9 cellular contexts compared by ENCODE assay signal in genomic region chr3:53921296-53921695, GRCh38. TPM values are rescaled to one million over a fixed set of nuclear protein-coding genes. Genes with fewer than 3 reads are reported as not detected.
A peak's percentile ranks its signal among the peaks of the same experiment; 100 is the strongest.
DNase-seq lines count a peak whose midpoint lies in the region; ATAC-seq and TF ChIP-seq lines count a peak whose summit lies in the region.
"Had no signal": no experiment of that assay in that cellular context is flagged by ENCODE, and none has a peak within 500 bp of the region (broad histone marks: within the 10 kb centered on the region; RNA-seq: fewer than 3 reads in every experiment).

No MANE protein-coding gene starts in this region.

- H3K27me3 ChIP-seq in cardiac muscle cell = peaks cover 2% of the 10 kb centered on the region
- H3K27me3 ChIP-seq in thyroid gland = no peaks in the 10 kb centered on the region
- H3K27me3 ChIP-seq in prostate gland (replicated peaks; ENCODE audit: insufficient read depth) = no peaks in the 10 kb centered on the region

- 45 to 60% methylated on average over 1 of the region's 1 CpG for WGBS in thyroid gland, 2 donors
- WGBS in prostate gland = 65% methylated on average over 1 of the region's 1 CpG

- H3K36me3 ChIP-seq in cardiac muscle cell = no peaks in the 10 kb centered on the region
- H3K36me3 ChIP-seq in thyroid gland = no peaks in the 10 kb centered on the region
- H3K36me3 ChIP-seq in prostate gland = no peaks in the 10 kb centered on the region

- TF ChIP-seq CTCF in cardiac muscle cell (IDR thresholded peaks at IDR 0.05; ENCODE audit: low read depth, low read length) (peak; percentile 56), epithelial cell of esophagus (IDR thresholded peaks at IDR 0.05; ENCODE audit: insufficient read depth, low read depth, low read length, missing control alignments) (peak; percentile 67), thyroid gland (IDR thresholded peaks at IDR 0.05) (peak in 5 of 6 experiments; percentile 20 to 59 (median 59)), prostate gland (IDR thresholded peaks at IDR 0.05) (peak in 1 of 4 experiments; percentile 20)

- H3K4me3 ChIP-seq in cardiac muscle cell = no peak overlapping the region
- H3K4me3 ChIP-seq in epithelial cell of esophagus (ENCODE audit: low read length) = no peak overlapping the region
- no peak overlapping the region for H3K4me3 ChIP-seq in thyroid gland (replicated peaks in 1 of 3)
- H3K4me3 ChIP-seq in prostate gland = no peak overlapping the region
- H3K4me3 ChIP-seq: SK-N-MC had no signal

- H3K9me3 ChIP-seq in cardiac muscle cell (ENCODE audit: low read depth) (no peaks in the 10 kb centered on the region), thyroid gland (no peaks in the 10 kb centered on the region), prostate gland (no peaks in the 10 kb centered on the region)

- ATAC-seq in GM19328 (IDR thresholded peaks at IDR 0.05; ENCODE audit: unreplicated experiment) = no peak

- no peak overlapping the region for H3K27ac ChIP-seq in cardiac muscle cell
- H3K27ac ChIP-seq in thyroid gland = no peak overlapping the region
- H3K27ac ChIP-seq in prostate gland = no peak overlapping the region
- H3K27ac ChIP-seq: SK-N-MC had no signal

- intact Hi-C loops in cardiac septum (cut with DNase I) (no loop called here), thyroid gland (cut with DNase I) (no loop called here), prostate gland (cut with DNase I) (no loop called here)

- DNase-seq in cardiac muscle cell (ENCODE audit: low read depth in 1 of 2, low spot score in 1 of 2) (peak in 1 of 2 donors; percentile 48), cardiac septum (ENCODE audit: low spot score) (no peak), NCI-H460 (ENCODE audit: extremely low read depth, low read depth) (peak; percentile 8), epithelial cell of esophagus (ENCODE audit: low read depth) (peak; percentile 39), thyroid gland (peak; percentile 32 to 41), prostate gland (ENCODE audit: low spot score) (no peak), NCI-H345 (lab: John Stamatoyannopoulos, UW) (no peak)

- no peaks in the 10 kb centered on the region for H3K4me1 ChIP-seq in cardiac muscle cell (ENCODE audit: low read depth)
- no peaks in the 10 kb centered on the region for H3K4me1 ChIP-seq in thyroid gland
- H3K4me1 ChIP-seq in prostate gland (replicated peaks) = no peaks in the 10 kb centered on the region

- TF ChIP-seq POLR2A in thyroid gland (IDR thresholded peaks at IDR 0.05) (no peak), prostate gland (IDR thresholded peaks at IDR 0.05) (no peak)

RNA-seq across cellular contexts. Expression of gene SELENOK, which starts 29.6 kb away (rescaled TPM):
- 73.7 and 77.8 TPM in 2 replicates for total RNA-seq in cardiac muscle cell
- polyA plus RNA-seq in cardiac muscle cell = 172 and 227 TPM in 2 replicates
- total RNA-seq in cardiac septum = 89.3 TPM
- total RNA-seq in NCI-H460 (2014; rRNA removed; shearing (Covaris generic)) = 25.0 and 35.3 TPM in 2 replicates
- 20.1 and 21.8 TPM in 2 replicates for polyA plus RNA-seq in NCI-H460 (2014; cell fraction: nucleus; rRNA removed)
- total RNA-seq in thyroid gland = 100 to 1,000 TPM in 3 of 4 donors, 10 to 100 TPM in 1; 79.0 to 132 (median 124) TPM
- total RNA-seq in prostate gland = 10 to 100 TPM; 48.5 to 51.1 TPM

RNA-seq across cellular contexts. Expression of gene ACTR8, which starts 39.3 kb away (rescaled TPM):
- 31.9 and 35.9 TPM in 2 replicates for total RNA-seq in cardiac muscle cell
- 29.3 and 36.4 TPM in 2 replicates for polyA plus RNA-seq in cardiac muscle cell
- total RNA-seq in cardiac septum = 33.1 TPM
- total RNA-seq in NCI-H460 (2014; rRNA removed; shearing (Covaris generic)) = 15.1 and 15.2 TPM in 2 replicates
- polyA plus RNA-seq in NCI-H460 (2014; cell fraction: nucleus; rRNA removed) = 7.7 and 10.2 TPM in 2 replicates
- total RNA-seq in thyroid gland = 10 to 100 TPM; 29.0 to 31.7 (median 29.4) TPM
- 10 to 100 TPM; 20.6 to 54.5 TPM for total RNA-seq in prostate gland

Comparison
In these comparisons a context has a peak if more than half of its experiments do, and no peak if none do; other contexts are left out.
1. DNase-seq: peak in NCI-H460 (single experiment), epithelial cell of esophagus (single experiment) and thyroid gland (2 of 2); none in cardiac septum (single experiment), prostate gland (single experiment) and NCI-H345 (single experiment).